Comparison of ENCODE assay signal across 17 cellular contexts in the genomic region with DNA sequence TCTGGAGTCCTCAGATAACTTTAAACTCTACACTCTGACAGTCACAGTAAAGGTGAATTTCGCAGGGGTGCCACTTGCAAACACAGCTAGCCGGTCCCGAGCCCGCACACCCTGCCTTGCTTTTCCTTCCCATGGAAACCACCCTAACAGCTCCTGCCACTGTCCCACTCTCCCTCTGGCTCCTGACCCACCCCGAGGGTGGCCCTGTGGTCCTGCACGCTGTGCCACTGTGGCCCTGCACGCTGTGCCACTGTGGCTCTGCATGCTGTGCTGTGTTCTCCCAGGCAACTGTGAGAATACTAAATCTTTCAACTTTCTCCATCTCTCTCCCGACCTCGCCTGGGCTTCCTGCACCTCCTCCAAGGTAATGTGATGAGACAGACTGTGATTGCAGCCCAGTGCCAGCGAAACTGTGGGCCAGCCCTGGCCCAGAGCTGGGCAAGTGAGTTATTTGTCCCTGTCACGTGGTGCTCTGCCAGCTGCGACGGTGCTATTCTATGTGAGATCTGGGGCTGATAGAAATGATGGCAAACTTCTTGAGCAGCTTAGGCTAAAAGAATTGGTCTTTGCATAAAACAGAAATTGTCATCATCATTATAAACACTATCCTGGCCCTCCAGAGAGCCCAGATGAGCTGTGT.
DNase-seq lines count a peak whose midpoint lies in the region; TF ChIP-seq lines count a peak whose summit lies in the region.
"Had no signal": no experiment of that assay in that cellular context is flagged by ENCODE, and none has a peak within 500 bp of the region (broad histone marks: within the 10 kb centered on the region; RNA-seq: fewer than 3 reads in every experiment).

No MANE protein-coding gene starts in this region.

- no peak overlapping the region for H3K9ac ChIP-seq in mammary epithelial cell (ENCODE audit: insufficient read depth, low read length)

- peaks cover 47% of the 10 kb centered on the region for H3K4me1 ChIP-seq in mammary epithelial cell (ENCODE audit: insufficient read depth, low read length)

- H3K36me3 ChIP-seq in mammary epithelial cell (ENCODE audit: insufficient read depth, low read length) = no peaks in the 10 kb centered on the region
- H3K36me3 ChIP-seq: pancreas had no signal

- H3K4me1 Mint-ChIP-seq in MCF 10A (ENCODE audit: insufficient read depth, unreplicated experiment) = peaks cover 36% of the 10 kb centered on the region

- CTCF ChIA-PET in MCF 10A (lab: Yijun Ruan, JAX) (interaction anchor here (0.5 to 4.8 kb wide), 4 partner anchors 42 to 617 kb away, joined by 3 to 26 read pairs (median 4); no protein-coding TSS in a partner anchor), mammary epithelial cell (lab: Charles Lee; ENCODE audit: low non-redundant PET) (no interaction called here)

- WGBS in mammary epithelial cell (ENCODE audit: low coverage, missing lambda C conversion rate) = 89% methylated on average over 12 of the region's 13 CpGs

- TF ChIP-seq CTCF in MCF 10A (IDR thresholded peaks at IDR 0.05; ENCODE audit: unreplicated experiment) (no peak), mammary epithelial cell (conservative IDR thresholded peaks at IDR 0.05 in 1 of 2, IDR thresholded peaks at IDR 0.05 in 1 of 2; ENCODE audit: extremely low read depth in 1 of 2, insufficient read depth in 1 of 2, low read depth in 1 of 2, low read length in 2 of 2) (no peak)

- POLR2A ChIA-PET in MCF 10A (lab: Yijun Ruan, JAX) = interaction anchor here (2.4 to 19.7 kb wide), 7 partner anchors 9 to 70 kb away, joined by 18 to 467 read pairs (median 66); no protein-coding TSS in a partner anchor

- BruUV-seq in MCF 10A (replicated peaks; lab: Mats Ljungman, UMichigan) (no TSS peak), mammary epithelial cell (replicated peaks; lab: Mats Ljungman, UMichigan) (no TSS peak)

- H3K4me2 ChIP-seq in mammary epithelial cell (ENCODE audit: insufficient read depth, low read depth, low read length) = no peak overlapping the region

- H3K27ac ChIP-seq in mammary epithelial cell (ENCODE audit: insufficient read depth, low read depth, low read length) = no peak overlapping the region
- peak overlapping the region; percentile 92 for H3K27ac ChIP-seq in cingulate gyrus (ENCODE audit: low read depth, low read length)
- H3K27ac ChIP-seq in substantia nigra (ENCODE audit: low read depth, low read length, poor library complexity, severe bottlenecking) = peak overlapping the region; percentile 96
- H3K27ac ChIP-seq: SK-N-MC had no signal

- no peak overlapping the region for H2AFZ ChIP-seq in mammary epithelial cell (ENCODE audit: low read depth, low read length)

- dilution Hi-C loops in mammary epithelial cell (cut with HindIII; ENCODE audit: low sequenced_read_pairs) = no loop called here

- H3K9me3 ChIP-seq in mammary epithelial cell (replicated peaks; ENCODE audit: insufficient read depth, low read length) = no peaks in the 10 kb centered on the region
- H3K9me3 ChIP-seq: pancreas had no signal

- no peaks in the 10 kb centered on the region for H3K9me3 Mint-ChIP-seq in MCF 10A (ENCODE audit: unreplicated experiment)
- H3K9me3 Mint-ChIP-seq: activated CD4-positive, alpha-beta T cell treated with anti-CD3 and anti-CD28 coated beads, Interleukin-2, amount 10 ng/mL, durations not matched to agents 7 days and 5 days; activated T-cell treated with anti-CD3 and anti-CD28 coated beads, Interleukin-2, amount 50 U/mL, for 24 hours; stimulated activated naive B cell treated with anti-CD40 and anti-IgM and Interleukin-4, amounts not matched to agents 10 μg/mL and 1 μg/mL and 100 μg/mL, for 72 hours had no signal

- peak overlapping the region; percentile 5 for H3K27ac Mint-ChIP-seq in MCF 10A (ENCODE audit: low read depth, unreplicated experiment)
- H3K27ac Mint-ChIP-seq: activated CD4-positive, alpha-beta T cell treated with anti-CD3 and anti-CD28 coated beads, Interleukin-2, amount 10 ng/mL, durations not matched to agents 7 days and 5 days; activated naive CD8-positive, alpha-beta T cell; activated T-cell treated with anti-CD3 and anti-CD28 coated beads, Interleukin-2, amount 50 U/mL, for 24 hours; stimulated activated naive B cell treated with anti-CD40 and anti-IgM and Interleukin-4, amounts not matched to agents 10 μg/mL and 1 μg/mL and 100 μg/mL, for 72 hours had no signal

- intact Hi-C loops in MCF 10A (cut with micrococcal nuclease) = loop anchor here (10.0 kb wide), 1 partner anchor 1358 kb away; no protein-coding TSS in a partner anchor
- intact Hi-C loops in mammary epithelial cell (cut with micrococcal nuclease) = loop anchor here (5.0 kb wide), 1 partner anchor 180 kb away; no protein-coding TSS in a partner anchor

- H3K4me3 Mint-ChIP-seq in MCF 10A (ENCODE audit: unreplicated experiment) = no peak overlapping the region
- H3K4me3 Mint-ChIP-seq: activated CD4-positive, alpha-beta T cell treated with anti-CD3 and anti-CD28 coated beads, Interleukin-2, amount 10 ng/mL, durations not matched to agents 7 days and 5 days; activated naive CD8-positive, alpha-beta T cell; activated T-cell treated with anti-CD3 and anti-CD28 coated beads, Interleukin-2, amount 50 U/mL, for 24 hours; stimulated activated naive B cell treated with anti-CD40 and anti-IgM and Interleukin-4, amounts not matched to agents 10 μg/mL and 1 μg/mL and 100 μg/mL, for 72 hours had no signal

- H4K20me1 ChIP-seq in mammary epithelial cell (ENCODE audit: insufficient read depth, low read length) = no peaks in the 10 kb centered on the region

- H3K27me3 ChIP-seq in mammary epithelial cell (ENCODE audit: insufficient read depth, low read length) = no peaks in the 10 kb centered on the region
- H3K27me3 ChIP-seq: pancreas had no signal

- in situ Hi-C loops in mammary epithelial cell (cut with MboI; ENCODE audit: low sequenced_read_pairs in 2 of 2) = no loop called here

- H3K4me3 ChIP-seq in mammary epithelial cell (replicated peaks in 1 of 3; ENCODE audit: insufficient read depth in 1 of 3, low read depth in 2 of 3, low read length in 3 of 3) = no peak overlapping the region
- H3K4me3 ChIP-seq: pancreas, SK-N-MC had no signal

- no peaks in the 10 kb centered on the region for H3K36me3 Mint-ChIP-seq in MCF 10A (ENCODE audit: insufficient read depth, unreplicated experiment)
- H3K36me3 Mint-ChIP-seq: activated naive CD8-positive, alpha-beta T cell; stimulated activated naive B cell treated with anti-CD40 and anti-IgM and Interleukin-4, amounts not matched to agents 10 μg/mL and 1 μg/mL and 100 μg/mL, for 72 hours had no signal

- DNase-seq in MCF 10A (ENCODE audit: unreplicated experiment) (no peak), mammary epithelial cell (no peak), midbrain (lab: John Stamatoyannopoulos, UW) (peak; percentile 64), substantia nigra (lab: John Stamatoyannopoulos, UW) (peak in 28 of 49 donors; percentile 18 to 77 (median 41)), NCI-H2171 treated with DMSO at 0.1 percent for 48 hours (lab: John Stamatoyannopoulos, UW) (no peak), NCI-H146 treated with DMSO at 0.1 percent for 48 hours (lab: John Stamatoyannopoulos, UW; ENCODE audit: unreplicated experiment) (no peak), kidney tubule cell (ENCODE audit: low spot score) (no peak)
- DNase-seq: activated CD4-positive, alpha-beta T cell treated with anti-CD3 and anti-CD28 coated beads, Interleukin-2, amount 10 ng/mL, durations not matched to agents 7 days and 5 days; activated T-cell treated with anti-CD3 and anti-CD28 coated beads, Interleukin-2, amount 50 U/mL, for 24 hours; NCI-H2029; NCI-H526; stimulated activated CD4-positive, alpha-beta T cell treated with anti-CD3 and anti-CD28 coated beads, Interleukin-12 subunit alpha, Interleukin-12 subunit beta, amount 100 ng/mL, for 4 hours; stimulated activated naive B cell treated with anti-CD40 and anti-IgM and Interleukin-4, amounts not matched to agents 10 μg/mL and 1 μg/mL and 100 μg/mL, for 72 hours had no signal

- no peaks in the 10 kb centered on the region for H3K27me3 Mint-ChIP-seq in MCF 10A (ENCODE audit: insufficient read depth, unreplicated experiment)
- H3K27me3 Mint-ChIP-seq: activated CD4-positive, alpha-beta T cell treated with anti-CD3 and anti-CD28 coated beads, Interleukin-2, amount 10 ng/mL, durations not matched to agents 7 days and 5 days; activated naive CD8-positive, alpha-beta T cell; activated T-cell treated with anti-CD3 and anti-CD28 coated beads, Interleukin-2, amount 50 U/mL, for 24 hours; stimulated activated naive B cell treated with anti-CD40 and anti-IgM and Interleukin-4, amounts not matched to agents 10 μg/mL and 1 μg/mL and 100 μg/mL, for 72 hours had no signal

- H3K79me2 ChIP-seq in mammary epithelial cell (ENCODE audit: insufficient read depth, low read length) = no peaks in the 10 kb centered on the region

Comparison
In these comparisons a context has a peak if more than half of its experiments do, and no peak if none do; other contexts are left out.
1. DNase-seq: peak in midbrain (single experiment) and substantia nigra (28 of 49); none in MCF 10A (single experiment), mammary epithelial cell (single experiment), NCI-H2171 treated with DMSO at 0.1 percent for 48 hours (single experiment), NCI-H146 treated with DMSO at 0.1 percent for 48 hours (single experiment) and kidney tubule cell (single experiment).